8 cellular contexts compared by ENCODE assay signal in the genomic region with DNA sequence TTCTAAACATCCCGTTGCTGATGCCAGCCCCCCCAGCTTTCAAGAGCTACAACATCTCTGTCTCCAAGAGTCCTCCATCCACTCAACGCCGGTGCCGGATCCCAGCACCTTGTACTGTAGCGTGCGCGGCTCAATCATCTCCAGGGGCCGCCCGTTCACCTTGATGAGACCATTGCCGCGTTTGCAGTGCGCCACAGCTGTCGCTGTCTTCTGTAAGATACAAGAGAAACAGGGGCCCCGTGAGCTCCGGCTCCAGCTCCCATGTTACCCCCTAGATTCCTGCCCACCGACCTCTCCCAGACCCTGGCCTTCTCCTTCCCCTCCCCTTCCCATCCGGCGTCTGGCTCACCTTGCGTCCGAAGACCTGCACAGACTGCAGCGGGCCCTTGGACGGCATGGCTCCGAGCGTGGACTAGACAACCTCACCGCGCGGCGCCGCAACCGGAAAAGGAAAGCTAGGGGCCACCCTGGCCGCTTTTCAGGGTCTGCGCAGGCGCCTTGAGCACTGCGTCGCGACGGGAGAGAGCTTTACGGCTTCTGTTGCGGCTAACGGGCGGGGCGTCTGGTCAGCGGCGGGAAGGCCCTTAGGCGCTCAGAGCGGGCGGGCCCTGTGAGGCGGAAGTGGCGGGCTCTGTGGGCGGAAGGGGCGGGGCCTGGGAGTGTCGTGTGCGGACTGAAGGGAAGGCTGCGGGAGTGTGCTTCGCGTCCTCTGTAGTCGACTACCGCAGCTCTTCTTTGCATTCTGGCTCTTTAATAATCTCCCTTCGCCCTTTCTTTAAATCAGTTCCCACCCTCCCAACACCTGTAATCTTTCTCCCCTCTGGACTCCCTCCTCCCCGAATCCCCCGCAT. TPM values are rescaled to one million over a fixed set of nuclear protein-coding genes. Genes with fewer than 3 reads are reported as not detected.
A peak's percentile ranks its signal among the peaks of the same experiment; 100 is the strongest.
DNase-seq lines count a peak whose midpoint lies in the region; ATAC-seq and TF ChIP-seq lines count a peak whose summit lies in the region.

A gene (minus strand): TSS at position 451 of the 851 bp plus-strand sequence. CDS start 54 bp downstream, at position 397.

- no peaks in the 10 kb centered on the region for H3K27me3 Mint-ChIP-seq in activated naive CD4-positive, alpha-beta T cell treated with anti-CD3 and anti-CD28 coated beads, Interleukin-2, amount 50 U/mL, for 24 hours

- peak within 1 kb of the TSS; percentile 99 for H3K4me3 Mint-ChIP-seq in activated naive CD4-positive, alpha-beta T cell treated with anti-CD3 and anti-CD28 coated beads, Interleukin-2, amount 50 U/mL, for 24 hours

- no peaks in the 10 kb centered on the region for H3K9me3 Mint-ChIP-seq in activated naive CD4-positive, alpha-beta T cell treated with anti-CD3 and anti-CD28 coated beads, Interleukin-2, amount 50 U/mL, for 24 hours

- H3K4me3 ChIP-seq in GM08714 (ENCODE audit: low read length) = peak within 1 kb of the TSS; percentile 94

- TF ChIP-seq CTCF in omental fat pad (IDR thresholded peaks at IDR 0.05) = no peak

- DNase-seq in NCI-H1105 (lab: John Stamatoyannopoulos, UW) = peak; percentile 98
- DNase-seq in SKM-1 (lab: John Stamatoyannopoulos, UW; ENCODE audit: unreplicated experiment) = peak; percentile 98
- DNase-seq in globus pallidus (ENCODE audit: low spot score) = peak; percentile 98
- peak; percentile 85 for DNase-seq in omental fat pad (ENCODE audit: low spot score)

- H3K27ac Mint-ChIP-seq in activated naive CD4-positive, alpha-beta T cell treated with anti-CD3 and anti-CD28 coated beads, Interleukin-2, amount 50 U/mL, for 24 hours = peak within 1 kb of the TSS; percentile 100

- peaks cover 44% of the 10 kb centered on the region for H3K4me1 Mint-ChIP-seq in activated naive CD4-positive, alpha-beta T cell treated with anti-CD3 and anti-CD28 coated beads, Interleukin-2, amount 50 U/mL, for 24 hours

- H3K27ac ChIP-seq in temporal lobe (ENCODE audit: low read depth, low read length) = peak within 1 kb of the TSS; percentile 47

- ATAC-seq in HG02610 (IDR thresholded peaks at IDR 0.05; ENCODE audit: unreplicated experiment) = peak; percentile 84
- ATAC-seq in omental fat pad (ENCODE audit: low FRiP score) = peak; percentile 96

- peaks cover 20% of the 10 kb centered on the region for H3K36me3 Mint-ChIP-seq in activated naive CD4-positive, alpha-beta T cell treated with anti-CD3 and anti-CD28 coated beads, Interleukin-2, amount 50 U/mL, for 24 hours

RNA-seq across cellular contexts. Expression of the gene that starts here (rescaled TPM):
- 1,000 to 10,000 TPM; 1,153 to 1,681 (median 1,338) TPM for total RNA-seq in omental fat pad
- 57.5 TPM for total RNA-seq in temporal lobe

Comparison
In these comparisons a context has a peak if more than half of its experiments do, and no peak if none do; other contexts are left out.
1. Peak in every context shown above with its lines: DNase-seq, ATAC-seq, H3K4me3 ChIP-seq and H3K27ac ChIP-seq.
2. RNA of the gene that starts here (total RNA-seq): 1,153 to 1,681 TPM in omental fat pad; 57.5 TPM in temporal lobe (single experiment); every median in the first group is over 10 times any median in the second.